8 cellular contexts compared by ENCODE assay signal in genomic region chr7:36151921-36152755, GRCh38. TPM values are rescaled to one million over a fixed set of nuclear protein-coding genes. Genes with fewer than 3 reads are reported as not detected.
DNase-seq lines count a peak whose midpoint lies in the region; ATAC-seq and TF ChIP-seq lines count a peak whose summit lies in the region.

No MANE protein-coding gene starts in this region.

- no peak overlapping the region for H2BK15ac ChIP-seq in H9 (ENCODE audit: low read depth, low read length)

- no peak for DNase-seq in H9
- peak; percentile 29 for DNase-seq in left ventricle myocardium superior
- no peak for DNase-seq in NCI-H1092 (lab: John Stamatoyannopoulos, UW)
- no peak for DNase-seq in GM20000 (ENCODE audit: low spot score)
- DNase-seq in stimulated activated naive CD4-positive, alpha-beta T cell treated with Interleukin-2 at 50 U/mL for 16 hours (lab: John Stamatoyannopoulos, UW) = no peak

- H3K23ac ChIP-seq in H9 (ENCODE audit: insufficient read length, low read depth, low read length) = no peak overlapping the region

- no peak overlapping the region for H3K56ac ChIP-seq in H9 (ENCODE audit: insufficient read length, low read depth, low read length)

- no peak overlapping the region for H3T11ph ChIP-seq in H9 (ENCODE audit: low read length)

- H4K5ac ChIP-seq in H9 (ENCODE audit: insufficient read length, low read depth, low read length) = no peak overlapping the region

- H4K91ac ChIP-seq in H9 (ENCODE audit: insufficient read length, low read depth, low read length) = no peak overlapping the region

- peaks cover 8 to 14% (median 14%) of the 10 kb centered on the region in 3 experiments; a peak in 6 of 7 replicates for H3K36me3 Mint-ChIP-seq in H9 (ENCODE audit: insufficient read depth in 1 of 3, low read depth in 3 of 3)

- peak overlapping the region; percentile 28 to 87 (median 65) for H3K4me3 ChIP-seq in skin epidermis

- no peak overlapping the region for H2BK5ac ChIP-seq in H9 (ENCODE audit: insufficient read length, low read length)

- H3K23me2 ChIP-seq in H9 (ENCODE audit: insufficient read length, low read depth, low read length, poor library complexity, severe bottlenecking) = peaks cover 8% of the 10 kb centered on the region

- H3K4me1 ChIP-seq in H9 (ENCODE audit: insufficient read depth, low read length) = 0 out of 2 replicates have a peak, but pooled peaks cover 3% of the 10 kb centered on the region

- H2BK120ac ChIP-seq in H9 (ENCODE audit: low read depth, low read length, poor library complexity, severe bottlenecking) = no peak overlapping the region

- peak overlapping the region; percentile 51 for H3K4me2 ChIP-seq in H9 (ENCODE audit: insufficient read depth, insufficient read length, low read length)

- no peak overlapping the region for H3K4ac ChIP-seq in H9 (ENCODE audit: low read depth, low read length)

- TF ChIP-seq CTCF in H9 (conservative IDR thresholded peaks at IDR 0.05) = no peak
- TF ChIP-seq CTCF in VCaP (conservative IDR thresholded peaks at IDR 0.05) = no peak
- no peak for TF ChIP-seq CTCF in GM20000 (IDR thresholded peaks at IDR 0.05; ENCODE audit: extremely low read depth, missing control alignments)

- H3K27ac ChIP-seq in H9 (ENCODE audit: insufficient read length, low read depth, low read length) = no peak overlapping the region
- peak overlapping the region; percentile 86 for H3K27ac ChIP-seq in VCaP
- peak overlapping the region in 16 of 21 experiments; percentile 2 to 86 (median 60) for H3K27ac ChIP-seq in skin epidermis

- H3K4me3 Mint-ChIP-seq in H9 = peak overlapping the region; percentile 60 to 83

- H3K27ac Mint-ChIP-seq in H9 = peak overlapping the region; percentile 73 to 90 (median 89); a peak in 5 of 7 replicates

- no peak overlapping the region for H2BK20ac ChIP-seq in H9 (ENCODE audit: low read depth, low read length, poor library complexity, severe bottlenecking)

- H3K9me3 Mint-ChIP-seq in H9 = peaks cover 0 to 3% of the 10 kb centered on the region in 2 experiments; a peak in 2 of 5 replicates

- no peak overlapping the region for H3K14ac ChIP-seq in H9 (ENCODE audit: insufficient read depth, low read length)

- H3K27me3 Mint-ChIP-seq in H9 (ENCODE audit: low read depth) = peaks cover 13% of the 10 kb centered on the region

- no peaks in the 10 kb centered on the region for H3K27me3 ChIP-seq in H9 (ENCODE audit: insufficient read depth, low read length)

- H2AK5ac ChIP-seq in H9 (ENCODE audit: insufficient read length, low read length) = no peak overlapping the region

- intact Hi-C loops in left ventricle myocardium superior (cut with micrococcal nuclease) = loop anchor here (10.0 kb wide), 1 partner anchor 143 kb away; no protein-coding TSS in a partner anchor

- whole genome bisulfite sequencing in H9 (ENCODE audit: extremely low coverage, insufficient read length, low lambda C conversion rate) = no CpG with 5 or more reads among the region's 30 CpGs

- H3K9ac ChIP-seq in H9 (ENCODE audit: extremely low read depth, insufficient read length, low read length) = peak overlapping the region; percentile 23

- H3K79me1 ChIP-seq in H9 (ENCODE audit: insufficient read depth, low read depth, low read length, poor library complexity, severe bottlenecking) = no peaks in the 10 kb centered on the region

- peak overlapping the region; percentile 53 for H2AFZ ChIP-seq in H9 (ENCODE audit: low read length)

- peak overlapping the region; percentile 28 for H3K18ac ChIP-seq in H9 (ENCODE audit: insufficient read length, low read depth, low read length)

- no peaks in the 10 kb centered on the region for H3K79me2 ChIP-seq in H9 (ENCODE audit: insufficient read depth, low read length)

- H4K8ac ChIP-seq in H9 (replicated peaks; ENCODE audit: insufficient read length, low read depth, low read length) = no peak overlapping the region

- no peak for ATAC-seq in left ventricle myocardium superior
- no peak for ATAC-seq in HG02798 (IDR thresholded peaks at IDR 0.05; ENCODE audit: poor library complexity, unreplicated experiment)

- no peaks in the 10 kb centered on the region for H4K20me1 ChIP-seq in H9 (ENCODE audit: control insufficient read depth, insufficient read depth, insufficient read length)

- peaks cover 33 to 39% of the 10 kb centered on the region in 2 experiments for H3K4me1 Mint-ChIP-seq in H9

- no peaks in the 10 kb centered on the region for H3K9me3 ChIP-seq in H9 (ENCODE audit: control insufficient read depth, low read depth, low read length)

- H2BK12ac ChIP-seq in H9 (ENCODE audit: insufficient read length, low read depth, low read length) = no peak overlapping the region

RNA-seq across cellular contexts. Expression of gene EEPD1, which starts 0.9 kb away (rescaled TPM):
- total RNA-seq in H9 (2021) = 3.8 and 5.0 TPM in 2 replicates
- 9.6 TPM for total RNA-seq in left ventricle myocardium superior
